1 cellular context compared by ENCODE assay signal in genomic region chr3:183988216-183988790, GRCh38.
TF ChIP-seq lines count a peak whose summit lies in the region.

No MANE protein-coding gene starts in this region.

TF ChIP-seq in HepG2, 621 proteins besides CTCF, POLR2A, EP300 and RAD21 (continued from another document and continues in another):
- TF ChIP-seq ZNF318 (CRISPR knock-in tag; IDR thresholded peaks at IDR 0.05) = 0 out of 2 replicates have a peak, but pooled peaks have one; percentile 23
- TF ChIP-seq RBFOX2 (IDR thresholded peaks at IDR 0.05; ENCODE audit: low read depth, low read length) = no peak
- TF ChIP-seq HIC2 (CRISPR knock-in tag; IDR thresholded peaks at IDR 0.05; ENCODE audit: low read depth) = no peak
- no peak for TF ChIP-seq ZNF264 (CRISPR knock-in tag; IDR thresholded peaks at IDR 0.05)
- TF ChIP-seq TFDP1 (CRISPR knock-in tag; IDR thresholded peaks at IDR 0.05; ENCODE audit: borderline replicate concordance) = peak; percentile 65; the same call in 1 of the 2 replicates
- no peak for TF ChIP-seq ZNF33A (CRISPR knock-in tag; IDR thresholded peaks at IDR 0.05; ENCODE audit: borderline replicate concordance)
- TF ChIP-seq SMYD3 (CRISPR knock-in tag; IDR thresholded peaks at IDR 0.05) = peak; percentile 49; the same call in 1 of the 2 replicates
- no peak for TF ChIP-seq THAP7 (CRISPR knock-in tag; IDR thresholded peaks at IDR 0.05)
- no peak for TF ChIP-seq NFKB2 (CRISPR knock-in tag; IDR thresholded peaks at IDR 0.05; ENCODE audit: borderline replicate concordance)
- TF ChIP-seq ZNF564 (CRISPR knock-in tag; IDR thresholded peaks at IDR 0.05) = no peak
- no peak for TF ChIP-seq TAF15 (IDR thresholded peaks at IDR 0.05; ENCODE audit: low read depth, low read length, poor library complexity, severe bottlenecking)
- TF ChIP-seq ZKSCAN5 (CRISPR knock-in tag; IDR thresholded peaks at IDR 0.05) = no peak
- peak; percentile 83 for TF ChIP-seq SAP130 (CRISPR knock-in tag; IDR thresholded peaks at IDR 0.05; ENCODE audit: low read depth)
- no peak for TF ChIP-seq RORA (CRISPR knock-in tag; IDR thresholded peaks at IDR 0.05)
- no peak for TF ChIP-seq MTF2 (CRISPR knock-in tag; IDR thresholded peaks at IDR 0.05; ENCODE audit: borderline replicate concordance)
- no peak for TF ChIP-seq SP1 (IDR thresholded peaks at IDR 0.05)
- TF ChIP-seq SP1 (CRISPR knock-in tag; IDR thresholded peaks at IDR 0.05) = no peak
- no peak for TF ChIP-seq ZIK1 (CRISPR knock-in tag; IDR thresholded peaks at IDR 0.05; ENCODE audit: borderline replicate concordance, low read depth)
- no peak for TF ChIP-seq ZNF431 (CRISPR knock-in tag; IDR thresholded peaks at IDR 0.05; ENCODE audit: borderline replicate concordance, low read depth)
- TF ChIP-seq CBX2 (IDR thresholded peaks at IDR 0.05; ENCODE audit: low read depth, low read length) = no peak
- TF ChIP-seq CBX2 (CRISPR knock-in tag; IDR thresholded peaks at IDR 0.05; ENCODE audit: low read depth) = no peak
- TF ChIP-seq ZNF841 (CRISPR knock-in tag; IDR thresholded peaks at IDR 0.05; ENCODE audit: borderline replicate concordance) = no peak
- TF ChIP-seq ZNF205 (CRISPR knock-in tag; IDR thresholded peaks at IDR 0.05) = peak; percentile 57; the same call in 1 of the 2 replicates
- no peak for TF ChIP-seq SRSF9 (IDR thresholded peaks at IDR 0.05; ENCODE audit: borderline replicate concordance, insufficient read depth, low read depth, low read length, poor library complexity, severe bottlenecking)
- TF ChIP-seq SPEN (CRISPR knock-in tag; IDR thresholded peaks at IDR 0.05; ENCODE audit: low read depth) = 0 out of 2 replicates have a peak, but pooled peaks have one; percentile 41
- TF ChIP-seq PRDM4 (CRISPR knock-in tag; IDR thresholded peaks at IDR 0.05; ENCODE audit: borderline replicate concordance) = no peak
- no peak for TF ChIP-seq ZNF501 (CRISPR knock-in tag; IDR thresholded peaks at IDR 0.05)
- no peak for TF ChIP-seq HNRNPK (IDR thresholded peaks at IDR 0.05; ENCODE audit: low read depth, low read length, poor library complexity, severe bottlenecking)
- no peak for TF ChIP-seq SKI (IDR thresholded peaks at IDR 0.05; ENCODE audit: partially characterized antibody)
- TF ChIP-seq KLF13 (CRISPR knock-in tag; IDR thresholded peaks at IDR 0.05) = no peak
- no peak for TF ChIP-seq ZNF83 (CRISPR knock-in tag; IDR thresholded peaks at IDR 0.05; ENCODE audit: borderline replicate concordance)
- 0 out of 2 replicates have a peak, but pooled peaks have one; percentile 36 for TF ChIP-seq GATA4 (IDR thresholded peaks at IDR 0.05; ENCODE audit: borderline replicate concordance, low read depth)
- no peak for TF ChIP-seq ATF1 (CRISPR knock-in tag; IDR thresholded peaks at IDR 0.05)
- no peak; the same call in 1 of the 2 replicates for TF ChIP-seq RERE (CRISPR knock-in tag; IDR thresholded peaks at IDR 0.05; ENCODE audit: low read depth)
- no peak for TF ChIP-seq PBX2 (CRISPR knock-in tag; IDR thresholded peaks at IDR 0.05)
- TF ChIP-seq BATF2 (CRISPR knock-in tag; IDR thresholded peaks at IDR 0.05) = no peak
- TF ChIP-seq SMC3 (IDR thresholded peaks at IDR 0.05; ENCODE audit: low read length) = no peak
- TF ChIP-seq SIX1 (CRISPR knock-in tag; IDR thresholded peaks at IDR 0.05; ENCODE audit: borderline replicate concordance) = peak; percentile 73; the same call in 1 of the 2 replicates
- TF ChIP-seq ZNF468 (CRISPR knock-in tag; IDR thresholded peaks at IDR 0.05) = no peak
- TF ChIP-seq ZFP62 (CRISPR knock-in tag; IDR thresholded peaks at IDR 0.05) = no peak
